Comparison of ENCODE assay signal across 8 cellular contexts in the genomic region with DNA sequence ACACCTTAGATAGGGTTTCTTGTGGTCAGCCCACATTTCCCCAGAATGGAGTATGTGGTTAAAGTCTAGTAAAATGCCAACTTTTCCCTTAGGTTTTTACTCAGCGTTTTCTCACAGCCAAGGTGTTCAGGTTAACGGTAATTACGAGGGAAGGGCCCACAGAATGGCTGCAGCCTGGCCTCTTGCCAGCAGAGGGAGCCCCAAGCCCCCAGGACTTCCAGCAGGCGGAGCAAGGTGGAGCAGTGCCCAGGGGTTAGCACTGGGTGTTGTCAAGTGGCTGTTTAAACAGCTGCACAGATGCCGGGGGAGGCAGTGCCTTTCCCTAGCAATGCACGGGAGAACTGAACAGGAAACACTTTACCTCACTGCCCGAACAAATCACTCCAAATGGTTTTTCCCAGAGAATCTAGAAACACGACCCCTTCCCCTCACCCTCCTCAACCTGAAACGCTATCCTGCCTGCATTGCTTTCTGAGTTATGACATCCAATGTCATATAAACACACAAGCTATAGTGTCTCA. TPM values are rescaled to one million over a fixed set of nuclear protein-coding genes. Genes with fewer than 3 reads are reported as not detected.
A peak's percentile ranks its signal among the peaks of the same experiment; 100 is the strongest.
DNase-seq lines count a peak whose midpoint lies in the region; ATAC-seq and TF ChIP-seq lines count a peak whose summit lies in the region.

No MANE protein-coding gene starts in this region.

- POLR2A ChIA-PET in A673 (lab: Charles Lee; ENCODE audit: low non-redundant PET): no interaction called here

- no peaks in the 10 kb centered on the region for H4K20me1 ChIP-seq in MM.1S (ENCODE audit: insufficient read depth, low read length)
- H4K20me1 ChIP-seq in osteoblast (ENCODE audit: insufficient read depth, low read length): no peaks in the 10 kb centered on the region

- no peak overlapping the region for H3K4me2 ChIP-seq in MM.1S (ENCODE audit: low read depth, low read length)
- no peak overlapping the region for H3K4me2 ChIP-seq in osteoblast (ENCODE audit: insufficient read depth, low read length)

- H3K4me1 ChIP-seq in A673 (ENCODE audit: insufficient read depth, low read length, poor library complexity, severe bottlenecking): no peaks in the 10 kb centered on the region
- peaks cover 6% of the 10 kb centered on the region; the same call in 1 of the 2 replicates for H3K4me1 ChIP-seq in MM.1S (ENCODE audit: low read length)
- no peaks in the 10 kb centered on the region for H3K4me1 ChIP-seq in osteoblast (ENCODE audit: insufficient read depth, low read length)
- H3K4me1 ChIP-seq in thyroid gland: peaks cover 3 to 7% of the 10 kb centered on the region in 2 donors

- 48 to 49% methylated on average over 9 of the region's 9 CpGs for WGBS in thyroid gland, 2 donors

- H3K79me2 ChIP-seq in MM.1S (ENCODE audit: low read length): peaks cover 15% of the 10 kb centered on the region
- H3K79me2 ChIP-seq in osteoblast (ENCODE audit: insufficient read depth, low read length): peaks cover 8% of the 10 kb centered on the region

- ATAC-seq in GM18907 (IDR thresholded peaks at IDR 0.05; ENCODE audit: unreplicated experiment): peak; percentile 49

- H2AFZ ChIP-seq in MM.1S (ENCODE audit: low read length) (no peak overlapping the region), osteoblast (ENCODE audit: low read length) (no peak overlapping the region)

- peak; percentile 76 for DNase-seq in A673 (ENCODE audit: low spot score)
- peak; percentile 81 for DNase-seq in MM.1S
- DNase-seq in SHP77 treated with DMSO at 0.1 percent for 48 hours (lab: John Stamatoyannopoulos, UW): peak; percentile 93
- peak; percentile 75 for DNase-seq in activated T-helper 9 cell treated with anti-CD3 and anti-CD28 coated beads, Interleukin-2, amount 50 U/mL, for 16 hours (ENCODE audit: low read depth)
- peak; percentile 38 to 79 for DNase-seq in foreskin fibroblast
- DNase-seq in osteoblast (ENCODE audit: insufficient read length, low spot score, missing footprints): peak; percentile 87
- peak; percentile 63 to 73 for DNase-seq in thyroid gland

- no peak for TF ChIP-seq POLR2A in thyroid gland (IDR thresholded peaks at IDR 0.05)

- H3K4me3 ChIP-seq in A673 (ENCODE audit: low read depth, low read length, poor library complexity, severe bottlenecking) (no peak overlapping the region), MM.1S (ENCODE audit: low read length) (no peak overlapping the region), foreskin fibroblast (ENCODE audit: low read depth in 1 of 2, low read length in 2 of 2) (no peak overlapping the region), osteoblast (ENCODE audit: insufficient read depth, low read length) (no peak overlapping the region), thyroid gland (replicated peaks in 1 of 3) (no peak overlapping the region)

- H3K27me3 ChIP-seq in A673 (replicated peaks; ENCODE audit: insufficient read depth, low read depth, low read length, poor library complexity) (no peaks in the 10 kb centered on the region), MM.1S (replicated peaks; ENCODE audit: insufficient read depth, low read length) (no peaks in the 10 kb centered on the region), osteoblast (ENCODE audit: insufficient read depth, low read length) (no peaks in the 10 kb centered on the region), thyroid gland (no peaks in the 10 kb centered on the region)

- CTCF ChIA-PET in A673 (lab: Charles Lee): interaction anchor here (0.6 to 2.3 kb wide), 2 partner anchors 121 to 149 kb away, joined by 5 to 26 read pairs; no protein-coding TSS in a partner anchor

- BruUV-seq in A673 (replicated peaks; lab: Mats Ljungman, UMichigan): no TSS peak

- H3K36me3 ChIP-seq in A673 (ENCODE audit: insufficient read depth, low read length, poor library complexity, severe bottlenecking) (peaks cover 90% of the 10 kb centered on the region), MM.1S (replicated peaks; ENCODE audit: insufficient read depth, low read length) (peaks cover 16% of the 10 kb centered on the region), osteoblast (ENCODE audit: insufficient read depth, low read length) (peaks cover 79% of the 10 kb centered on the region), thyroid gland (peaks cover 62 to 69% of the 10 kb centered on the region in 2 donors)

- H3K9me2 ChIP-seq in MM.1S (replicated peaks; ENCODE audit: insufficient read depth, low read length): no peaks in the 10 kb centered on the region

- peaks cover 14% of the 10 kb centered on the region for H3F3A ChIP-seq in MM.1S (ENCODE audit: insufficient read depth, low read length)

- no peak overlapping the region for H3K9ac ChIP-seq in MM.1S (ENCODE audit: low read length)

- intact Hi-C loops in A673 (cut with micrococcal nuclease; ENCODE audit: unreplicated experiment) (loop anchor here (2.0 kb wide), 1 partner anchor 149 kb away; no protein-coding TSS in a partner anchor), thyroid gland (cut with DNase I) (no loop called here)

- H3K9me3 ChIP-seq in A673 (ENCODE audit: low read depth, low read length, poor library complexity, severe bottlenecking): no peaks in the 10 kb centered on the region
- H3K9me3 ChIP-seq in MM.1S (replicated peaks; ENCODE audit: insufficient read depth, low read length): no peaks in the 10 kb centered on the region
- no peaks in the 10 kb centered on the region for H3K9me3 ChIP-seq in osteoblast (ENCODE audit: low read depth, low read length)
- no peaks in the 10 kb centered on the region for H3K9me3 ChIP-seq in thyroid gland

- H3K27ac ChIP-seq in A673 (ENCODE audit: low read depth, low read length, poor library complexity, severe bottlenecking): no peak overlapping the region
- H3K27ac ChIP-seq in MM.1S (ENCODE audit: low read length): no peak overlapping the region
- no peak overlapping the region for H3K27ac ChIP-seq in osteoblast (ENCODE audit: low read depth, low read length)
- H3K27ac ChIP-seq in thyroid gland: no peak overlapping the region

- peak; percentile 95 for TF ChIP-seq CTCF in A673 (conservative IDR thresholded peaks at IDR 0.05; ENCODE audit: low read depth, low read length)
- TF ChIP-seq CTCF in MM.1S (IDR thresholded peaks at IDR 0.05; ENCODE audit: low read length): peak; percentile 99
- peak; percentile 92 for TF ChIP-seq CTCF in foreskin fibroblast (IDR thresholded peaks at IDR 0.05; ENCODE audit: low read depth, low read length)
- peak; percentile 77 for TF ChIP-seq CTCF in osteoblast (IDR thresholded peaks at IDR 0.05; ENCODE audit: extremely low read depth, low read depth, low read length)
- peak in 5 of 6 experiments; percentile 28 to 46 (median 42) for TF ChIP-seq CTCF in thyroid gland (IDR thresholded peaks at IDR 0.05)

RNA-seq across cellular contexts. Expression of a gene that starts 6.6 kb away (rescaled TPM):
- total RNA-seq in A673 (2021): 430 and 451 TPM in 2 replicates
- total RNA-seq in osteoblast: 71.7 and 71.9 TPM in 2 replicates
- 100 to 1,000 TPM in 2 of 4 donors, 10 to 100 TPM in 2; 77.5 to 129 (median 103) TPM for total RNA-seq in thyroid gland

RNA-seq across cellular contexts. Expression of a gene that starts 46.0 kb away (rescaled TPM):
- total RNA-seq in A673 (2021) (32.1 and 41.5 TPM in 2 replicates), osteoblast (28.2 and 31.5 TPM in 2 replicates), thyroid gland (10 to 100 TPM; 60.0 to 64.9 (median 62.1) TPM)

Comparison
In these comparisons a context has a peak if more than half of its experiments do, and no peak if none do; other contexts are left out.
1. CTCF ChIP-seq: peak in every context shown above with its lines; median percentile 99 in MM.1S; 95 in A673; 92 in foreskin fibroblast; 77 in osteoblast; 42 in thyroid gland.